Comparison of ENCODE assay signal across 8 cellular contexts in genomic region chr9:88076286-88077070, GRCh38.
DNase-seq lines count a peak whose midpoint lies in the region; ATAC-seq and TF ChIP-seq lines count a peak whose summit lies in the region.

No MANE protein-coding gene starts in this region.

- H3K27ac ChIP-seq in adrenal gland (peak overlapping the region in 4 of 5 donors; percentile 51 to 93 (median 69)), cardiac muscle cell (no peak overlapping the region), thyroid gland (peak overlapping the region; percentile 56 to 84 (median 72))

- H3K36me3 ChIP-seq in NT2/D1 (ENCODE audit: insufficient read depth, insufficient read length, low read length) (no peaks in the 10 kb centered on the region), adrenal gland (replicated peaks in 1 of 2) (no peaks in the 10 kb centered on the region), cardiac muscle cell (no peaks in the 10 kb centered on the region), thyroid gland (no peaks in the 10 kb centered on the region)

- H3K27ac Mint-ChIP-seq in HFFc6, result peak overlapping the region; percentile 61

- H3K4me1 Mint-ChIP-seq in HFFc6 (ENCODE audit: low read depth), result peaks cover 38% of the 10 kb centered on the region

- ATAC-seq in HG03280 (IDR thresholded peaks at IDR 0.05; ENCODE audit: unreplicated experiment), result no peak

- intact Hi-C loops in adrenal gland (cut with DNase I), result no loop called here
- intact Hi-C loops in thyroid gland (cut with DNase I), result no loop called here

- peak; percentile 34 for TF ChIP-seq CTCF in AG09319 (IDR thresholded peaks at IDR 0.05; ENCODE audit: low read depth, low read length)
- TF ChIP-seq CTCF in HFFc6 (IDR thresholded peaks at IDR 0.05), result no peak; the same call in 1 of the 2 replicates
- TF ChIP-seq CTCF in adrenal gland (IDR thresholded peaks at IDR 0.05), result peak in 4 of 6 experiments; percentile 12 to 35 (median 32)
- peak; percentile 31 for TF ChIP-seq CTCF in cardiac muscle cell (IDR thresholded peaks at IDR 0.05; ENCODE audit: low read depth, low read length)
- TF ChIP-seq CTCF in thyroid gland (IDR thresholded peaks at IDR 0.05), result peak in 2 of 6 experiments; percentile 22 to 34

- 0 to 2% (median 1%) methylated on average over 22 to 57 of the region's 57 CpGs for whole genome bisulfite sequencing in adrenal gland, 4 donors
- 0 to 1% methylated on average over 38 to 54 of the region's 57 CpGs for WGBS in thyroid gland, 2 donors

- DNase-seq in AG09319 (ENCODE audit: extremely low read depth, low read depth) (no peak), HFFc6 (peak; percentile 55), NT2/D1 (ENCODE audit: low read depth, low spot score) (peak; percentile 40), adrenal gland (peak; percentile 85 to 95 (median 90)), cardiac muscle cell (ENCODE audit: low read depth in 1 of 2, low spot score in 1 of 2) (peak; percentile 71 to 91), non-pigmented ciliary epithelial cell (ENCODE audit: low read depth) (peak; percentile 53), thyroid gland (peak; percentile 95)

- peak overlapping the region; percentile 46 for H3K4me3 ChIP-seq in NT2/D1 (ENCODE audit: insufficient read length, low read depth)
- peak overlapping the region in 3 of 4 donors; percentile 1 to 44 (median 24) for H3K4me3 ChIP-seq in adrenal gland
- H3K4me3 ChIP-seq in cardiac muscle cell, result peak overlapping the region; percentile 33
- peak overlapping the region; percentile 1 to 57 (median 45) for H3K4me3 ChIP-seq in thyroid gland (replicated peaks in 1 of 3)

- TF ChIP-seq POLR2A in adrenal gland (IDR thresholded peaks at IDR 0.05), result peak in 1 of 2 donors; percentile 57
- TF ChIP-seq POLR2A in thyroid gland (IDR thresholded peaks at IDR 0.05), result peak in 1 of 2 donors; percentile 48

- no peaks in the 10 kb centered on the region for H3K36me3 Mint-ChIP-seq in HFFc6 (ENCODE audit: low read depth)

- H3K9ac ChIP-seq in NT2/D1 (ENCODE audit: insufficient read length, low read depth), result peak overlapping the region; percentile 89

- peaks cover 5% of the 10 kb centered on the region for H3K27me3 Mint-ChIP-seq in HFFc6 (ENCODE audit: insufficient read depth)

- H3K27me3 ChIP-seq in NT2/D1 (ENCODE audit: insufficient read depth, insufficient read length) (peaks cover 6% of the 10 kb centered on the region), adrenal gland (no peaks in the 10 kb centered on the region), cardiac muscle cell (no peaks in the 10 kb centered on the region), thyroid gland (no peaks in the 10 kb centered on the region)

- H3K4me1 ChIP-seq in NT2/D1 (ENCODE audit: insufficient read depth, insufficient read length), result peaks cover 6% of the 10 kb centered on the region
- H3K4me1 ChIP-seq in adrenal gland (replicated peaks in 1 of 2), result peaks cover 5 to 8% of the 10 kb centered on the region in 2 donors
- no peaks in the 10 kb centered on the region for H3K4me1 ChIP-seq in cardiac muscle cell (ENCODE audit: low read depth)
- H3K4me1 ChIP-seq in thyroid gland, result peaks cover 3 to 10% of the 10 kb centered on the region in 2 donors

- H3K9me3 Mint-ChIP-seq in HFFc6, result no peaks in the 10 kb centered on the region; the same call in 1 of the 2 replicates

- peak overlapping the region; percentile 87 for H3K4me3 Mint-ChIP-seq in HFFc6

- peaks cover 4% of the 10 kb centered on the region; the same call in 1 of the 2 replicates for H3K9me3 ChIP-seq in NT2/D1 (ENCODE audit: insufficient read depth, low read length)
- H3K9me3 ChIP-seq in adrenal gland (replicated peaks in 1 of 3), result no peaks in the 10 kb centered on the region
- no peaks in the 10 kb centered on the region for H3K9me3 ChIP-seq in cardiac muscle cell (ENCODE audit: low read depth)
- no peaks in the 10 kb centered on the region for H3K9me3 ChIP-seq in thyroid gland
